Comparison of ENCODE assay signal across 1 cellular context in the genomic region with DNA sequence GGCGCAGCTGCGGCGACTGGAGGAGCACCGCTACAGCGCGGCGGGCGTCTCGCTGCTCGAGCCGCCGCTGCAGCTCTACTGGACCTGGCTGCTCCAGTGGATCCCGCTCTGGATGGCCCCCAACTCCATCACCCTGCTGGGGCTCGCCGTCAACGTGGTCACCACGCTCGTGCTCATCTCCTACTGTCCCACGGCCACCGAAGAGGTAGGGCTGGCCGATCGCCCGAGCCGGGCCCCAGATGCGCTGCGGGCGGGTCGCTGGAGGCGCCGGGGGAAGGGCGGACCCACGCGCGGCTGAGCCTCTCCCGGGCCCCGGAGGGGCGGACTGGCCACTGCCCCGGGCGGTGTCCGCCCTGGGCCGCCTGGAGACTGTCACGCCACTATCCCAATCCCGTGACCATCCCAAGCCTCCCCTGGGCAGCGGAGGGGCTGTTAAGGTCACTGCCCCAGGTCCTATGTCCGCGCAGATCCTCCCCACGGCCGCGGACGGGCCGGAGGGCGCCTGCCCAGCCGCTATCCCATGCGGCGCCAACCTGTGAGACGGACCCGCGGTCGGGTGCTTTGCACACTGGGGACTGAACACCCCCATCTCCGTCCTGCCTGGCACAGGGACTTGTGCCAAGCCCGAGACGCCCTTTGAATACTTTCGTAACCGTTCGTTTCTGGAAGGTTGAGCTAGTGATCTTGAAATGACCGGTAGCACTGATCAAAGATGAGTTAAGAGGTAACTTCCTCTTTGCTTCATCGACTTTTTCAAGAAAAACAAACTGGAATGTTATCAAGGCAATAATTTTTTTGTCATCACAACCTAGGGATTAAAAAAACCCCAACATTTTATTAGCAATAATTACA.
A peak's percentile ranks its signal among the peaks of the same experiment; 100 is the strongest.
TF ChIP-seq lines count a peak whose summit lies in the region.

No MANE protein-coding gene starts in this region.

TF ChIP-seq in HepG2, 621 proteins besides CTCF, POLR2A, EP300 and RAD21 (continued from another document and continues in another):
- TF ChIP-seq ZNF557 (CRISPR knock-in tag; IDR thresholded peaks at IDR 0.05) (0 out of 2 replicates have a peak, but pooled peaks have one; percentile 11), ZNF577 (CRISPR knock-in tag; IDR thresholded peaks at IDR 0.05; ENCODE audit: borderline replicate concordance, low read depth) (no peak), ZMYM4 (CRISPR knock-in tag; IDR thresholded peaks at IDR 0.05) (peak; percentile 52), ELF3 (CRISPR knock-in tag; IDR thresholded peaks at IDR 0.05) (peak; percentile 52; the same call in 1 of the 2 replicates), TBX3 (IDR thresholded peaks at IDR 0.05; ENCODE audit: borderline replicate concordance) (no peak), ZNF10 (CRISPR knock-in tag; IDR thresholded peaks at IDR 0.05; ENCODE audit: borderline replicate concordance, low read depth) (no peak), MEF2D (CRISPR knock-in tag; IDR thresholded peaks at IDR 0.05) (no peak), NFRKB (IDR thresholded peaks at IDR 0.05) (no peak), SNAPC2 (CRISPR knock-in tag; IDR thresholded peaks at IDR 0.05) (no peak), ZMYM2 (CRISPR knock-in tag; IDR thresholded peaks at IDR 0.05) (no peak), NPAS2 (CRISPR knock-in tag; IDR thresholded peaks at IDR 0.05; ENCODE audit: borderline replicate concordance) (no peak), PAF1 (CRISPR knock-in tag; IDR thresholded peaks at IDR 0.05) (no peak), MLLT10 (CRISPR knock-in tag; IDR thresholded peaks at IDR 0.05) (no peak), XBP1 (CRISPR knock-in tag; IDR thresholded peaks at IDR 0.05) (no peak), SP2 (CRISPR knock-in tag; IDR thresholded peaks at IDR 0.05) (no peak; the same call in 1 of the 2 replicates), CHD4 (IDR thresholded peaks at IDR 0.05; ENCODE audit: borderline replicate concordance, low read length) (no peak), STAG1 (CRISPR knock-in tag; IDR thresholded peaks at IDR 0.05) (no peak), IRF2 (CRISPR knock-in tag; IDR thresholded peaks at IDR 0.05) (no peak), ZNF816 (CRISPR knock-in tag; IDR thresholded peaks at IDR 0.05; ENCODE audit: borderline replicate concordance) (0 out of 2 replicates have a peak, but pooled peaks have one; percentile 25), ZNF17 (CRISPR knock-in tag; IDR thresholded peaks at IDR 0.05) (no peak), FOXK1 (CRISPR knock-in tag; IDR thresholded peaks at IDR 0.05; ENCODE audit: borderline replicate concordance, low read depth) (no peak), SOX5 (CRISPR knock-in tag; IDR thresholded peaks at IDR 0.05; ENCODE audit: borderline replicate concordance) (peak; percentile 13; the same call in 1 of the 2 replicates), NFYB (CRISPR knock-in tag; IDR thresholded peaks at IDR 0.05) (no peak)
- TF ChIP-seq, protein P1, sequence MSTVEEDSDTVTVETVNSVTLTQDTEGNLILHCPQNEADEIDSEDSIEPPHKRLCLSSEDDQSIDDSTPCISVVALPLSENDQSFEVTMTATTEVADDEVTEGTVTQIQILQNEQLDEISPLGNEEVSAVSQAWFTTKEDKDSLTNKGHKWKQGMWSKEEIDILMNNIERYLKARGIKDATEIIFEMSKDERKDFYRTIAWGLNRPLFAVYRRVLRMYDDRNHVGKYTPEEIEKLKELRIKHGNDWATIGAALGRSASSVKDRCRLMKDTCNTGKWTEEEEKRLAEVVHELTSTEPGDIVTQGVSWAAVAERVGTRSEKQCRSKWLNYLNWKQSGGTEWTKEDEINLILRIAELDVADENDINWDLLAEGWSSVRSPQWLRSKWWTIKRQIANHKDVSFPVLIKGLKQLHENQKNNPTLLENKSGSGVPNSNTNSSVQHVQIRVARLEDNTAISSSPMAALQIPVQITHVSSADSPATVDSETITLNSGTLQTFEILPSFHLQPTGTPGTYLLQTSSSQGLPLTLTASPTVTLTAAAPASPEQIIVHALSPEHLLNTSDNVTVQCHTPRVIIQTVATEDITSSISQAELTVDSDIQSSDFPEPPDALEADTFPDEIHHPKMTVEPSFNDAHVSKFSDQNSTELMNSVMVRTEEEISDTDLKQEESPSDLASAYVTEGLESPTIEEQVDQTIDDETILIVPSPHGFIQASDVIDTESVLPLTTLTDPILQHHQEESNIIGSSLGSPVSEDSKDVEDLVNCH (CRISPR knock-in tag; IDR thresholded peaks at IDR 0.05) = no peak
- TF ChIP-seq, protein P2, sequence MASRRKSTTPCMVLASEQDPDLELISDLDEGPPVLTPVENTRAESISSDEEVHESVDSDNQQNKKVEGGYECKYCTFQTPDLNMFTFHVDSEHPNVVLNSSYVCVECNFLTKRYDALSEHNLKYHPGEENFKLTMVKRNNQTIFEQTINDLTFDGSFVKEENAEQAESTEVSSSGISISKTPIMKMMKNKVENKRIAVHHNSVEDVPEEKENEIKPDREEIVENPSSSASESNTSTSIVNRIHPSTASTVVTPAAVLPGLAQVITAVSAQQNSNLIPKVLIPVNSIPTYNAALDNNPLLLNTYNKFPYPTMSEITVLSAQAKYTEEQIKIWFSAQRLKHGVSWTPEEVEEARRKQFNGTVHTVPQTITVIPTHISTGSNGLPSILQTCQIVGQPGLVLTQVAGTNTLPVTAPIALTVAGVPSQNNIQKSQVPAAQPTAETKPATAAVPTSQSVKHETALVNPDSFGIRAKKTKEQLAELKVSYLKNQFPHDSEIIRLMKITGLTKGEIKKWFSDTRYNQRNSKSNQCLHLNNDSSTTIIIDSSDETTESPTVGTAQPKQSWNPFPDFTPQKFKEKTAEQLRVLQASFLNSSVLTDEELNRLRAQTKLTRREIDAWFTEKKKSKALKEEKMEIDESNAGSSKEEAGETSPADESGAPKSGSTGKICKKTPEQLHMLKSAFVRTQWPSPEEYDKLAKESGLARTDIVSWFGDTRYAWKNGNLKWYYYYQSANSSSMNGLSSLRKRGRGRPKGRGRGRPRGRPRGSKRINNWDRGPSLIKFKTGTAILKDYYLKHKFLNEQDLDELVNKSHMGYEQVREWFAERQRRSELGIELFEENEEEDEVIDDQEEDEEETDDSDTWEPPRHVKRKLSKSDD (CRISPR knock-in tag; IDR thresholded peaks at IDR 0.05; ENCODE audit: low read depth) = no peak
- TF ChIP-seq, protein P3, sequence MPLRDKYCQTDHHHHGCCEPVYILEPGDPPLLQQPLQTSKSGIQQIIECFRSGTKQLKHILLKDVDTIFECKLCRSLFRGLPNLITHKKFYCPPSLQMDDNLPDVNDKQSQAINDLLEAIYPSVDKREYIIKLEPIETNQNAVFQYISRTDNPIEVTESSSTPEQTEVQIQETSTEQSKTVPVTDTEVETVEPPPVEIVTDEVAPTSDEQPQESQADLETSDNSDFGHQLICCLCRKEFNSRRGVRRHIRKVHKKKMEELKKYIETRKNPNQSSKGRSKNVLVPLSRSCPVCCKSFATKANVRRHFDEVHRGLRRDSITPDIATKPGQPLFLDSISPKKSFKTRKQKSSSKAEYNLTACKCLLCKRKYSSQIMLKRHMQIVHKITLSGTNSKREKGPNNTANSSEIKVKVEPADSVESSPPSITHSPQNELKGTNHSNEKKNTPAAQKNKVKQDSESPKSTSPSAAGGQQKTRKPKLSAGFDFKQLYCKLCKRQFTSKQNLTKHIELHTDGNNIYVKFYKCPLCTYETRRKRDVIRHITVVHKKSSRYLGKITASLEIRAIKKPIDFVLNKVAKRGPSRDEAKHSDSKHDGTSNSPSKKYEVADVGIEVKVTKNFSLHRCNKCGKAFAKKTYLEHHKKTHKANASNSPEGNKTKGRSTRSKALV (CRISPR knock-in tag; IDR thresholded peaks at IDR 0.05) = no peak
- TF ChIP-seq, protein P4, sequence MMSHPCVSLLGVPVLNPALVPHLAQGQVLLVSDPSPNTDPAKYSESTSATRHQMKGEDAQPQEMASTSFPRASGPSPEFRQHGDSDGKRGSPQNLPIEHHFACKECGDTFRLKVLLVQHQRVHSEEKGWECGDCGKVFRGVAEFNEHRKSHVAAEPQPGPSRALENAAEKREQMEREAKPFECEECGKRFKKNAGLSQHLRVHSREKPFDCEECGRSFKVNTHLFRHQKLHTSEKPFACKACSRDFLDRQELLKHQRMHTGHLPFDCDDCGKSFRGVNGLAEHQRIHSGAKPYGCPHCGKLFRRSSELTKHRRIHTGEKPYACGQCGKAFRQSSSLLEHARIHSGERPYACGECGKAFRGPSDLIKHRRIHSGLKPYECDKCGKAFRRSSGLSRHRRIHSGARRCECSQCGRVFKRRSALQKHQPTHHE (CRISPR knock-in tag; IDR thresholded peaks at IDR 0.05; ENCODE audit: borderline replicate concordance) = no peak
- TF ChIP-seq, protein P5, sequence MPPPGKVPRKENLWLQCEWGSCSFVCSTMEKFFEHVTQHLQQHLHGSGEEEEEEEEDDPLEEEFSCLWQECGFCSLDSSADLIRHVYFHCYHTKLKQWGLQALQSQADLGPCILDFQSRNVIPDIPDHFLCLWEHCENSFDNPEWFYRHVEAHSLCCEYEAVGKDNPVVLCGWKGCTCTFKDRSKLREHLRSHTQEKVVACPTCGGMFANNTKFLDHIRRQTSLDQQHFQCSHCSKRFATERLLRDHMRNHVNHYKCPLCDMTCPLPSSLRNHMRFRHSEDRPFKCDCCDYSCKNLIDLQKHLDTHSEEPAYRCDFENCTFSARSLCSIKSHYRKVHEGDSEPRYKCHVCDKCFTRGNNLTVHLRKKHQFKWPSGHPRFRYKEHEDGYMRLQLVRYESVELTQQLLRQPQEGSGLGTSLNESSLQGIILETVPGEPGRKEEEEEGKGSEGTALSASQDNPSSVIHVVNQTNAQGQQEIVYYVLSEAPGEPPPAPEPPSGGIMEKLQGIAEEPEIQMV (CRISPR knock-in tag; IDR thresholded peaks at IDR 0.05; ENCODE audit: low read depth) = 0 out of 2 replicates have a peak, but pooled peaks have one; percentile 35
- TF ChIP-seq, protein P6, sequence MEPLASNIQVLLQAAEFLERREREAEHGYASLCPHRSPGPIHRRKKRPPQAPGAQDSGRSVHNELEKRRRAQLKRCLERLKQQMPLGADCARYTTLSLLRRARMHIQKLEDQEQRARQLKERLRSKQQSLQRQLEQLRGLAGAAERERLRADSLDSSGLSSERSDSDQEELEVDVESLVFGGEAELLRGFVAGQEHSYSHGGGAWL (CRISPR knock-in tag; IDR thresholded peaks at IDR 0.05) = no peak
- TF ChIP-seq, protein P7, sequence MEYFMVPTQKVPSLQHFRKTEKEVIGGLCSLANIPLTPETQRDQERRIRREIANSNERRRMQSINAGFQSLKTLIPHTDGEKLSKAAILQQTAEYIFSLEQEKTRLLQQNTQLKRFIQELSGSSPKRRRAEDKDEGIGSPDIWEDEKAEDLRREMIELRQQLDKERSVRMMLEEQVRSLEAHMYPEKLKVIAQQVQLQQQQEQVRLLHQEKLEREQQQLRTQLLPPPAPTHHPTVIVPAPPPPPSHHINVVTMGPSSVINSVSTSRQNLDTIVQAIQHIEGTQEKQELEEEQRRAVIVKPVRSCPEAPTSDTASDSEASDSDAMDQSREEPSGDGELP (IDR thresholded peaks at IDR 0.05; ENCODE audit: borderline replicate concordance, low read depth) = no peak
- TF ChIP-seq, protein P8, sequence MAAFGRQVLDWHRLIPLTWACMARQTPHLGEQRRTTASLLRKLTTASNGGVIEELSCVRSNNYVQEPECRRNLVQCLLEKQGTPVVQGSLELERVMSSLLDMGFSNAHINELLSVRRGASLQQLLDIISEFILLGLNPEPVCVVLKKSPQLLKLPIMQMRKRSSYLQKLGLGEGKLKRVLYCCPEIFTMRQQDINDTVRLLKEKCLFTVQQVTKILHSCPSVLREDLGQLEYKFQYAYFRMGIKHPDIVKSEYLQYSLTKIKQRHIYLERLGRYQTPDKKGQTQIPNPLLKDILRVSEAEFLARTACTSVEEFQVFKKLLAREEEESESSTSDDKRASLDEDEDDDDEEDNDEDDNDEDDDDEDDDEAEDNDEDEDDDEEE (CRISPR knock-in tag; IDR thresholded peaks at IDR 0.05) = no peak
- TF ChIP-seq, protein P9, sequence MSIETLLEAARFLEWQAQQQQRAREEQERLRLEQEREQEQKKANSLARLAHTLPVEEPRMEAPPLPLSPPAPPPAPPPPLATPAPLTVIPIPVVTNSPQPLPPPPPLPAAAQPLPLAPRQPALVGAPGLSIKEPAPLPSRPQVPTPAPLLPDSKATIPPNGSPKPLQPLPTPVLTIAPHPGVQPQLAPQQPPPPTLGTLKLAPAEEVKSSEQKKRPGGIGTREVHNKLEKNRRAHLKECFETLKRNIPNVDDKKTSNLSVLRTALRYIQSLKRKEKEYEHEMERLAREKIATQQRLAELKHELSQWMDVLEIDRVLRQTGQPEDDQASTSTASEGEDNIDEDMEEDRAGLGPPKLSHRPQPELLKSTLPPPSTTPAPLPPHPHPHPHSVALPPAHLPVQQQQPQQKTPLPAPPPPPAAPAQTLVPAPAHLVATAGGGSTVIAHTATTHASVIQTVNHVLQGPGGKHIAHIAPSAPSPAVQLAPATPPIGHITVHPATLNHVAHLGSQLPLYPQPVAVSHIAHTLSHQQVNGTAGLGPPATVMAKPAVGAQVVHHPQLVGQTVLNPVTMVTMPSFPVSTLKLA (IDR thresholded peaks at IDR 0.05) = no peak
- TF ChIP-seq, protein P10, sequence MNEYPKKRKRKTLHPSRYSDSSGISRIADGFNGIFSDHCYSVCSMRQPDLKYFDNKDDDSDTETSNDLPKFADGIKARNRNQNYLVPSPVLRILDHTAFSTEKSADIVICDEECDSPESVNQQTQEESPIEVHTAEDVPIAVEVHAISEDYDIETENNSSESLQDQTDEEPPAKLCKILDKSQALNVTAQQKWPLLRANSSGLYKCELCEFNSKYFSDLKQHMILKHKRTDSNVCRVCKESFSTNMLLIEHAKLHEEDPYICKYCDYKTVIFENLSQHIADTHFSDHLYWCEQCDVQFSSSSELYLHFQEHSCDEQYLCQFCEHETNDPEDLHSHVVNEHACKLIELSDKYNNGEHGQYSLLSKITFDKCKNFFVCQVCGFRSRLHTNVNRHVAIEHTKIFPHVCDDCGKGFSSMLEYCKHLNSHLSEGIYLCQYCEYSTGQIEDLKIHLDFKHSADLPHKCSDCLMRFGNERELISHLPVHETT (CRISPR knock-in tag; conservative IDR thresholded peaks at IDR 0.05) = no peak
- TF ChIP-seq, protein P11, sequence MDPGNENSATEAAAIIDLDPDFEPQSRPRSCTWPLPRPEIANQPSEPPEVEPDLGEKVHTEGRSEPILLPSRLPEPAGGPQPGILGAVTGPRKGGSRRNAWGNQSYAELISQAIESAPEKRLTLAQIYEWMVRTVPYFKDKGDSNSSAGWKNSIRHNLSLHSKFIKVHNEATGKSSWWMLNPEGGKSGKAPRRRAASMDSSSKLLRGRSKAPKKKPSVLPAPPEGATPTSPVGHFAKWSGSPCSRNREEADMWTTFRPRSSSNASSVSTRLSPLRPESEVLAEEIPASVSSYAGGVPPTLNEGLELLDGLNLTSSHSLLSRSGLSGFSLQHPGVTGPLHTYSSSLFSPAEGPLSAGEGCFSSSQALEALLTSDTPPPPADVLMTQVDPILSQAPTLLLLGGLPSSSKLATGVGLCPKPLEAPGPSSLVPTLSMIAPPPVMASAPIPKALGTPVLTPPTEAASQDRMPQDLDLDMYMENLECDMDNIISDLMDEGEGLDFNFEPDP (CRISPR knock-in tag; conservative IDR thresholded peaks at IDR 0.05) = no peak
